In the genomic region with DNA sequence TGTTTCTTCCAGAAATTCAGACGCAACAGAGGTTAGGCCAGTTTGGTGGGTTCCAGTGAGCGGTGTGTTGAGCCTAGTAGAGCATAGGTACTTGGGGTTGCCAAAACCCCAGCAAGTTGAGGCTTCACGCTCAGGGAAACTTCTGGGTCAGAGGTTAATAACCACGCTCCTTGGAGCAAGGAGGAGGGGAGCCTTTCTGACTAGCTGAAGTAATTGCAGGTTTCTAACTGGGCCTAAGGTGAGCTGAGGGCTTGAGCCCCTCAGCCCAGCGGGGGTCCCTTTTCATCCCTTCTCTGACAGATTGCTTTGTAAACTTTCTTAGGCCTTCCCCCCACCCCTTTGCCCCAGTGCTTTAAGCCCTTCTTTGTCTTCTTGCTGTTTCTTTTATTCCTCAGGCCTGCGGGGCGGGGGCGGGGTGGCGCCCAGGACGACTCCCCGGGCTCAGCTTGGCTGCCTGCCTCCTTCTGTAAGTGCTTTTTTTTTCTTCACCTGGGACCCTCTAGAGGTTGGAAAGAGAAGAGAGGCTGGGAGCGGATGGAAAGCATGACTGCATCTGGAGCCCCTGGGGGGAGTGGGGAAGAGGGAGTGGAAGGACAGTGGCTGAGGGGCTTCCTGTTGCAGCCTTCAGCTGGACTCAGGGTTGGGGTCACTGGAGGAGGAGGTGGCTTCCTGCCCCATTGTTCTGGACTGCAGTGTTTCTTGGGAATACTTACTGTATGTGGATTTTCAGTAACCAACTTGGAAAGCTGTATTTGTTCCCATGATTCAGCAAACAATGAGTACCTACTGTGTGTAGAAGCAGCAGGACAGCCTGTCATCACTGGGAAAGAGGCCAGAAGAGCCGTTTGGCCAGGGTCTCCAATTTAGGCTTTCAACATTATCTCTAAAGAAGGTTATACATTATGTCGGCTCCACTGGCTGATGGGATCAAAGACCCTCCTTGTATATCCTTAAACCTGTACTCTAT, we compare ENCODE assay signal across 10 cellular contexts. TPM values are rescaled to one million over a fixed set of nuclear protein-coding genes. Genes with fewer than 3 reads are reported as not detected.
A peak's percentile ranks its signal among the peaks of the same experiment; 100 is the strongest.
DNase-seq lines count a peak whose midpoint lies in the region; ATAC-seq and TF ChIP-seq lines count a peak whose summit lies in the region.
"Had no signal": no experiment of that assay in that cellular context is flagged by ENCODE, and none has a peak within 500 bp of the region (broad histone marks: within the 10 kb centered on the region; RNA-seq: fewer than 3 reads in every experiment).

No MANE protein-coding gene starts in this region.

- H3K27me3 Mint-ChIP-seq in brain = peaks cover 14% of the 10 kb centered on the region
- H3K27me3 Mint-ChIP-seq: activated naive CD8-positive, alpha-beta T cell had no signal

- DNase-seq in right atrium auricular region (ENCODE audit: low spot score) (no peak), cardiac septum (ENCODE audit: low spot score) (no peak), lower lobe of right lung (no peak), HCEC 1CT (no peak)

- H3K9me3 ChIP-seq in right atrium auricular region (no peaks in the 10 kb centered on the region), lower lobe of right lung (no peaks in the 10 kb centered on the region)

- TF ChIP-seq CTCF in right atrium auricular region (IDR thresholded peaks at IDR 0.05) (no peak), brain (conservative IDR thresholded peaks at IDR 0.05) (peak in 1 of 2 experiments; percentile 50), lower lobe of right lung (IDR thresholded peaks at IDR 0.05) (no peak)

- peak overlapping the region; percentile 99 to 100 (median 99) for H3K27ac Mint-ChIP-seq in brain
- H3K27ac Mint-ChIP-seq: activated naive CD8-positive, alpha-beta T cell had no signal

- H3K27ac ChIP-seq in right atrium auricular region (peak overlapping the region; percentile 99), lower lobe of right lung (peak overlapping the region; percentile 63), urinary bladder (ENCODE audit: low read depth) (peak overlapping the region; percentile 73)

- H3K36me3 ChIP-seq in right atrium auricular region (peaks cover 9% of the 10 kb centered on the region), lower lobe of right lung (no peaks in the 10 kb centered on the region), urinary bladder (ENCODE audit: insufficient read depth) (no peaks in the 10 kb centered on the region)

- 22% methylated on average over 14 of the region's 14 CpGs for WGBS in urinary bladder

- H3K4me1 Mint-ChIP-seq in brain = peaks cover 67% of the 10 kb centered on the region

- H3K4me3 ChIP-seq in right atrium auricular region (peak overlapping the region in 1 of 2 donors; percentile 14), lower lobe of right lung (peak overlapping the region; percentile 82), urinary bladder (ENCODE audit: low read depth, low read length) (no peak overlapping the region)

- H3K4me3 Mint-ChIP-seq in brain = peak overlapping the region; percentile 89 to 100 (median 99)

- peaks cover 0 to 38% of the 10 kb centered on the region in 2 donors for H3K4me1 ChIP-seq in right atrium auricular region
- peaks cover 50% of the 10 kb centered on the region for H3K4me1 ChIP-seq in lower lobe of right lung
- no peaks in the 10 kb centered on the region for H3K4me1 ChIP-seq in urinary bladder (ENCODE audit: insufficient read depth)

- intact Hi-C loops in cardiac septum (cut with DNase I) = no loop called here
- intact Hi-C loops in lower lobe of right lung (cut with DNase I) = no loop called here

- peaks cover 35% of the 10 kb centered on the region for H3K36me3 Mint-ChIP-seq in brain
- H3K36me3 Mint-ChIP-seq: IgD-negative memory B cell had no signal

- ATAC-seq in lower lobe of right lung (no peak), GM21526 (IDR thresholded peaks at IDR 0.05; ENCODE audit: low FRiP score, unreplicated experiment) (no peak), GM19467 (IDR thresholded peaks at IDR 0.05; ENCODE audit: unreplicated experiment) (no peak)

- H3K27me3 ChIP-seq in right atrium auricular region (no peaks in the 10 kb centered on the region), lower lobe of right lung (ENCODE audit: low read depth) (no peaks in the 10 kb centered on the region)

- peaks cover 17 to 24% (median 21%) of the 10 kb centered on the region in 5 experiments for H3K9me3 Mint-ChIP-seq in brain
- H3K9me3 Mint-ChIP-seq: IgD-negative memory B cell had no signal

RNA-seq across cellular contexts. Expression of a gene that starts 1.4 kb away (rescaled TPM):
- total RNA-seq in right atrium auricular region (1 to 10 TPM; 7.9 to 10.0 TPM), cardiac septum (19.8 TPM), lower lobe of right lung (11.6 TPM), urinary bladder (64.9 TPM)
- polyA plus RNA-seq in brain (ENCODE audit: insufficient read depth, low read depth, low replicate concordance) (12.2 TPM), urinary bladder (11.3 TPM)

RNA-seq across cellular contexts. Expression of a gene that starts 26.9 kb away (rescaled TPM):
- total RNA-seq in right atrium auricular region (10 to 100 TPM; 40.5 to 51.6 TPM), cardiac septum (67.3 TPM), lower lobe of right lung (84.9 TPM), urinary bladder (181 TPM)
- polyA plus RNA-seq in brain (ENCODE audit: insufficient read depth, low read depth, low replicate concordance) (126 TPM), urinary bladder (88.5 TPM)

RNA-seq across cellular contexts. Expression of a gene that starts 53.5 kb away (rescaled TPM):
- total RNA-seq in right atrium auricular region (10 to 100 TPM; 24.4 to 40.1 TPM), cardiac septum (46.0 TPM), lower lobe of right lung (41.9 TPM), urinary bladder (44.8 TPM)
- polyA plus RNA-seq in brain (ENCODE audit: insufficient read depth, low read depth, low replicate concordance) (2.2 TPM), urinary bladder (28.5 TPM)
